6 cellular contexts compared by ENCODE assay signal in genomic region chr19:681029-681626, GRCh38. TPM values are rescaled to one million over a fixed set of nuclear protein-coding genes. Genes with fewer than 3 reads are reported as not detected.
A peak's percentile ranks its signal among the peaks of the same experiment; 100 is the strongest.
DNase-seq lines count a peak whose midpoint lies in the region; ATAC-seq and TF ChIP-seq lines count a peak whose summit lies in the region.

No MANE protein-coding gene starts in this region.

- H3K9me3 ChIP-seq in BE2C (no peaks in the 10 kb centered on the region; the same call in 1 of the 2 replicates), MG63 (no peaks in the 10 kb centered on the region), gastrocnemius medialis (no peaks in the 10 kb centered on the region), colonic mucosa (no peaks in the 10 kb centered on the region)

- intact Hi-C loops in gastrocnemius medialis (cut with DNase I; ENCODE audit: low total_unique reads) (loop anchor here (2.0 kb wide), 1 partner anchor 108 kb away; the partner anchor contains the start of gene BSG), colonic mucosa (cut with DNase I) (no loop called here)

- no peak for TF ChIP-seq CTCF in BE2C (IDR thresholded peaks at IDR 0.05; ENCODE audit: low read depth, low read length)
- TF ChIP-seq CTCF in gastrocnemius medialis (IDR thresholded peaks at IDR 0.05 in 4 of 5, conservative IDR thresholded peaks at IDR 0.05 in 1 of 5) = no peak
- TF ChIP-seq CTCF in colonic mucosa (IDR thresholded peaks at IDR 0.05) = no peak

- peak overlapping the region; percentile 69 for H3K4me3 ChIP-seq in BE2C (ENCODE audit: low read depth, low read length)
- H3K4me3 ChIP-seq in MG63 = peak overlapping the region; percentile 58
- H3K4me3 ChIP-seq in gastrocnemius medialis = peak overlapping the region; percentile 38 to 89 (median 60)
- no peak overlapping the region for H3K4me3 ChIP-seq in colonic mucosa

- ATAC-seq in gastrocnemius medialis = no peak

- peaks cover 13% of the 10 kb centered on the region for H3K27me3 ChIP-seq in BE2C
- no peaks in the 10 kb centered on the region for H3K27me3 ChIP-seq in MG63
- peaks cover 4 to 9% (median 9%) of the 10 kb centered on the region in 3 donors for H3K27me3 ChIP-seq in gastrocnemius medialis
- H3K27me3 ChIP-seq in colonic mucosa = peaks cover 12% of the 10 kb centered on the region

- peak; percentile 97 for DNase-seq in BE2C
- no peak for DNase-seq in MG63
- peak; percentile 27 for DNase-seq in effector CD4-positive, alpha-beta T cell
- DNase-seq in gastrocnemius medialis = peak in 1 of 2 donors; percentile 84
- no peak for DNase-seq in pons (ENCODE audit: low spot score)
- DNase-seq in colonic mucosa = no peak

- H3K9ac ChIP-seq in colonic mucosa (ENCODE audit: low read depth in 2 of 2, low read length in 2 of 2) = peak overlapping the region in 1 of 2 donors; percentile 68

- H3K36me3 ChIP-seq in BE2C = no peaks in the 10 kb centered on the region
- no peaks in the 10 kb centered on the region; the same call in 1 of the 2 replicates for H3K36me3 ChIP-seq in MG63
- H3K36me3 ChIP-seq in gastrocnemius medialis = no peaks in the 10 kb centered on the region
- no peaks in the 10 kb centered on the region for H3K36me3 ChIP-seq in colonic mucosa

- in situ Hi-C loops in gastrocnemius medialis (cut with MboI; ENCODE audit: low sequenced_read_pairs in 4 of 4) = no loop called here

- H3K27ac ChIP-seq in gastrocnemius medialis = peak overlapping the region; percentile 77 to 89 (median 86)
- H3K27ac ChIP-seq in colonic mucosa = no peak overlapping the region

- TF ChIP-seq POLR2A in gastrocnemius medialis (IDR thresholded peaks at IDR 0.05) = no peak

- no peaks in the 10 kb centered on the region for H3K4me1 ChIP-seq in BE2C
- peaks cover 0 to 23% of the 10 kb centered on the region in 2 donors for H3K4me1 ChIP-seq in gastrocnemius medialis
- no peaks in the 10 kb centered on the region for H3K4me1 ChIP-seq in colonic mucosa

RNA-seq across cellular contexts. Expression of gene FSTL3, which starts 4.9 kb away (rescaled TPM):
- 5.4 TPM for polyA plus RNA-seq in BE2C (2012; ENCODE audit: insufficient read depth, insufficient read length, low read depth)
- 16.0 and 25.0 TPM in 2 replicates for total RNA-seq in MG63 (2014; rRNA removed; shearing (Covaris generic); ENCODE audit: low replicate concordance)
- total RNA-seq in gastrocnemius medialis (10 to 100 TPM in 3 of 4 donors, 1 to 10 TPM in 1; 7.5 to 20.1 (median 15.9) TPM), colonic mucosa (10 to 100 TPM in 1 of 2 donors, 1 to 10 TPM in 1; 4.5 to 10.1 TPM)

RNA-seq across cellular contexts. Expression of gene PRSS57, which starts 14.1 kb away (rescaled TPM):
- 1.0 TPM for polyA plus RNA-seq in BE2C (2012; ENCODE audit: insufficient read depth, insufficient read length, low read depth)
- not detected in 2 replicates for total RNA-seq in MG63 (2014; rRNA removed; shearing (Covaris generic); ENCODE audit: low replicate concordance)
- total RNA-seq in gastrocnemius medialis = not detected
- total RNA-seq in colonic mucosa = not detected

RNA-seq across cellular contexts. Expression of gene RNF126, which starts 18.1 kb away (rescaled TPM):
- polyA plus RNA-seq in BE2C (2012; ENCODE audit: insufficient read depth, insufficient read length, low read depth) = 208 TPM
- total RNA-seq in MG63 (2014; rRNA removed; shearing (Covaris generic); ENCODE audit: low replicate concordance) = 22.0 and 23.5 TPM in 2 replicates
- total RNA-seq in gastrocnemius medialis (100 to 1,000 TPM in 3 of 4 donors, 10 to 100 TPM in 1; 72.3 to 148 (median 129) TPM), colonic mucosa (10 to 100 TPM; 54.6 to 74.7 TPM)

RNA-seq across cellular contexts. Expression of gene PALM, which starts 27.6 kb away (rescaled TPM):
- 39.2 TPM for polyA plus RNA-seq in BE2C (2012; ENCODE audit: insufficient read depth, insufficient read length, low read depth)
- total RNA-seq in MG63 (2014; rRNA removed; shearing (Covaris generic); ENCODE audit: low replicate concordance) = 9.3 and 10.5 TPM in 2 replicates
- total RNA-seq in gastrocnemius medialis (10 to 100 TPM in 1 of 4 donors, 1 to 10 TPM in 3; 4.4 to 10.2 (median 7.2) TPM), colonic mucosa (10 to 100 TPM in 1 of 2 donors, 1 to 10 TPM in 1; 3.9 to 13.5 TPM)

RNA-seq across cellular contexts. Expression of gene FGF22, which starts 41.4 kb away (rescaled TPM):
- polyA plus RNA-seq in BE2C (2012; ENCODE audit: insufficient read depth, insufficient read length, low read depth) = 3.8 TPM
- not detected in 2 replicates for total RNA-seq in MG63 (2014; rRNA removed; shearing (Covaris generic); ENCODE audit: low replicate concordance)
- total RNA-seq in gastrocnemius medialis (not detected), colonic mucosa (not detected)

Comparison
In these comparisons a context has a peak if more than half of its experiments do, and no peak if none do; other contexts are left out.
1. DNase-seq: peak in BE2C (single experiment) and effector CD4-positive, alpha-beta T cell (single experiment); none in MG63 (single experiment), pons (single experiment) and colonic mucosa (single experiment).